Comparison of ENCODE assay signal across 8 cellular contexts in the genomic region with DNA sequence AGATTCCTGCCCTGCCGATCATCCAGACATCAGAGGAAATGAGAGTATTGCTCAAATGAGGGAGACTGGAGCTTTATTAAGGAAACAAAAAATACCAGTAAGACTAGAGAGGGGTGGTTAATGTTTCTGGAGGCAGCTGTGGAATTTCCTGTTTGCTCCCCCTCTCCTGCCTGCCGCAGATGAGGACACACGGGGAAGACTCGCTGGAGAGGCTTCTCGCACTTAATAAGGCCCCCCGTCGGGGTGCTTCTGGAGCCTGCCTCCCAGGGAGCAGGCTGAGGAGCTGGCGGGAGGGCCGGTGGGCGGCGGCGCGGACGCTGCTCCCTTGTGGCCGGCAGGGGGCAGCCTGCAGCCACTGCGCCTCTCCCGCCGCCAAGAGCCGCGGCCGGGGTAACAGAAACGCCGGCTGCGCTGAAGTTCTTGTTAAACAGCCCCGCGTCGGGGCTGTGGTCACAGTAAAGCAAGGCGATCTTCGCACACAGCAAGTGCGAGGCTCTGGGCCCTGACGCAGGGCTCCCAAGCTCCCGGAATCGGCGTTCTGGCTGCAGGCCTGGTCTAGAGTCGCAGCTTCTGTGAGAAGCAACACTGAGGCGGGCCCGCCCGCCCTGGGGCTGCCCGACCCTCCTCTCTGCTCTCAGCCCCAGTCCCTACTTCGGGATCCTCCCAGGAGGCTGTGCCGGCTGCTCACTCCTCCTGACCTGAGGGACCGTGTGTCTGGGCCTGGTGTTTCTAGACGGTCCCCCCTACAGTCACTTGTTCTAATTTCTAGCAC. TPM values are rescaled to one million over a fixed set of nuclear protein-coding genes. Genes with fewer than 3 reads are reported as not detected.
DNase-seq lines count a peak whose midpoint lies in the region; ATAC-seq and TF ChIP-seq lines count a peak whose summit lies in the region.

No MANE protein-coding gene starts in this region.

- no peak overlapping the region for H3K4me3 ChIP-seq in CD8-positive, alpha-beta memory T cell (ENCODE audit: low read length)
- H3K4me3 ChIP-seq in PC-3 (ENCODE audit: low read length): no peak overlapping the region
- peak overlapping the region; percentile 9 for H3K4me3 ChIP-seq in fibroblast of the aortic adventitia (ENCODE audit: low read depth, low read length)
- peak overlapping the region; percentile 27 for H3K4me3 ChIP-seq in neural cell (ENCODE audit: low read length)

- H3K9me2 ChIP-seq in PC-3 (replicated peaks; ENCODE audit: low read length) (no peaks in the 10 kb centered on the region), neural cell (ENCODE audit: insufficient read depth, low read length) (no peaks in the 10 kb centered on the region)

- no peaks in the 10 kb centered on the region for H3K79me2 ChIP-seq in PC-3 (ENCODE audit: low read length)
- H3K79me2 ChIP-seq in neural cell (replicated peaks; ENCODE audit: insufficient read depth, low read length): no peaks in the 10 kb centered on the region

- H3K4me2 ChIP-seq in PC-3 (ENCODE audit: low read length) (no peak overlapping the region), neural cell (ENCODE audit: low read length) (no peak overlapping the region)

- H4K20me1 ChIP-seq in PC-3 (ENCODE audit: low read length): no peaks in the 10 kb centered on the region
- no peaks in the 10 kb centered on the region for H4K20me1 ChIP-seq in neural cell (ENCODE audit: insufficient read depth)

- peak overlapping the region in 2 of 8 donors; percentile 36 to 86 for H3K27ac Mint-ChIP-seq in CD8-positive, alpha-beta memory T cell
- H3K27ac Mint-ChIP-seq in activated T-helper 17 cell treated with anti-CD3 and anti-CD28 coated beads, Interleukin-2, amount 50 U/mL, for 72 hours: no peak overlapping the region

- H3K4me1 Mint-ChIP-seq in CD8-positive, alpha-beta memory T cell: peaks cover 13 to 23% (median 16%) of the 10 kb centered on the region in 3 donors
- H3K4me1 Mint-ChIP-seq in activated T-helper 17 cell treated with anti-CD3 and anti-CD28 coated beads, Interleukin-2, amount 50 U/mL, for 72 hours: peaks cover 11% of the 10 kb centered on the region

- peak; percentile 57 for TF ChIP-seq CTCF in PC-3 (conservative IDR thresholded peaks at IDR 0.05; ENCODE audit: low read depth, low read length)
- TF ChIP-seq CTCF in fibroblast of the aortic adventitia (IDR thresholded peaks at IDR 0.05; ENCODE audit: insufficient read depth, low read length): peak; percentile 70
- TF ChIP-seq CTCF in neural cell (IDR thresholded peaks at IDR 0.05; ENCODE audit: poor library complexity, severe bottlenecking): peak; percentile 96

- H3K27me3 ChIP-seq in CD8-positive, alpha-beta memory T cell (ENCODE audit: insufficient read depth, low read length, poor library complexity, severe bottlenecking): no peaks in the 10 kb centered on the region
- no peaks in the 10 kb centered on the region for H3K27me3 ChIP-seq in PC-3 (ENCODE audit: low read length)
- no peaks in the 10 kb centered on the region for H3K27me3 ChIP-seq in neural cell (ENCODE audit: insufficient read depth, low read depth, low read length)

- intact Hi-C loops in PC-3 (cut with micrococcal nuclease): no loop called here

- peaks cover 6% of the 10 kb centered on the region for H3K4me1 ChIP-seq in CD8-positive, alpha-beta memory T cell (ENCODE audit: insufficient read depth, low read length)
- peaks cover 2% of the 10 kb centered on the region; the same call in 1 of the 2 replicates for H3K4me1 ChIP-seq in PC-3 (ENCODE audit: insufficient read depth, low read length)

- H3F3A ChIP-seq in PC-3 (ENCODE audit: low read length, unreplicated experiment) (no peaks in the 10 kb centered on the region), neural cell (ENCODE audit: insufficient read depth, low read length, poor library complexity, severe bottlenecking) (peaks cover 3% of the 10 kb centered on the region)

- H3K9me3 Mint-ChIP-seq in CD8-positive, alpha-beta memory T cell: no peaks in the 10 kb centered on the region
- H3K9me3 Mint-ChIP-seq in activated T-helper 17 cell treated with anti-CD3 and anti-CD28 coated beads, Interleukin-2, amount 50 U/mL, for 72 hours: no peaks in the 10 kb centered on the region

- no peak overlapping the region for H3K27ac ChIP-seq in CD8-positive, alpha-beta memory T cell (ENCODE audit: low read depth, low read length)
- H3K27ac ChIP-seq in PC-3 (ENCODE audit: low read length) (no peak overlapping the region), neural cell (ENCODE audit: low read length) (peak overlapping the region; percentile 45)

- DNase-seq in CD8-positive, alpha-beta memory T cell: peak; percentile 40 to 69 (median 54)
- peak; percentile 50 for DNase-seq in PC-3
- DNase-seq in fibroblast of the aortic adventitia (ENCODE audit: low read depth): peak; percentile 93
- peak; percentile 74 for DNase-seq in stimulated activated naive CD8-positive, alpha-beta T cell treated with anti-CD3 and anti-CD28 coated beads, Interleukin-15, Interleukin-2, amounts not matched to agents 100 U/mL and 50 U/mL, for 24 hours

- POLR2A ChIA-PET in CD8-positive, alpha-beta memory T cell (lab: Charles Lee): interaction anchor here (1.1 kb wide), 1 partner anchor 17 kb away, joined by 4 read pairs; a partner anchor contains a TSS
- POLR2A ChIA-PET in PC-3 (lab: Charles Lee; ENCODE audit: unreplicated experiment): interaction anchor here (0.7 kb wide), 1 partner anchor 263 kb away, joined by 3 read pairs; no protein-coding TSS in a partner anchor

- CTCF ChIA-PET in CD8-positive, alpha-beta memory T cell (lab: Charles Lee): interaction anchor here (0.8 to 8.6 kb wide), 35 partner anchors 8 to 396 kb away, joined by 3 to 106 read pairs (median 4); a partner anchor contains a TSS
- CTCF ChIA-PET in PC-3 (lab: Charles Lee): interaction anchor here (0.6 to 1.3 kb wide), 3 partner anchors 126 to 871 kb away, joined by 3 to 5 read pairs (median 3); no protein-coding TSS in a partner anchor

- H3K36me3 Mint-ChIP-seq in CD8-positive, alpha-beta memory T cell: peaks cover 2 to 44% (median 4%) of the 10 kb centered on the region in 3 donors
- peaks cover 41% of the 10 kb centered on the region for H3K36me3 Mint-ChIP-seq in activated T-helper 17 cell treated with anti-CD3 and anti-CD28 coated beads, Interleukin-2, amount 50 U/mL, for 72 hours (ENCODE audit: low read depth)

- peaks cover 4 to 14% of the 10 kb centered on the region in 2 donors for H3K27me3 Mint-ChIP-seq in CD8-positive, alpha-beta memory T cell
- no peaks in the 10 kb centered on the region for H3K27me3 Mint-ChIP-seq in activated T-helper 17 cell treated with anti-CD3 and anti-CD28 coated beads, Interleukin-2, amount 50 U/mL, for 72 hours

- no peak for TF ChIP-seq EP300 in neural cell (conservative IDR thresholded peaks at IDR 0.05; ENCODE audit: poor library complexity, severe bottlenecking)

- no peaks in the 10 kb centered on the region for H3K9me3 ChIP-seq in CD8-positive, alpha-beta memory T cell (ENCODE audit: low read length)
- H3K9me3 ChIP-seq in PC-3 (ENCODE audit: low read length) (no peaks in the 10 kb centered on the region), neural cell (ENCODE audit: low read length) (no peaks in the 10 kb centered on the region)

- H3K9ac ChIP-seq in PC-3 (ENCODE audit: low read length) (no peak overlapping the region), neural cell (ENCODE audit: low read length) (peak overlapping the region; percentile 39)

- peak; percentile 93 for TF ChIP-seq RAD21 in neural cell (conservative IDR thresholded peaks at IDR 0.05)

- no TSS peak for BruUV-seq in PC-3 (replicated peaks; lab: Mats Ljungman, UMichigan)

- H3K4me3 Mint-ChIP-seq in CD8-positive, alpha-beta memory T cell: peak overlapping the region in 2 of 7 donors; percentile 15 to 44
- H3K4me3 Mint-ChIP-seq in activated T-helper 17 cell treated with anti-CD3 and anti-CD28 coated beads, Interleukin-2, amount 50 U/mL, for 72 hours: no peak overlapping the region

- ATAC-seq in HG03280 (IDR thresholded peaks at IDR 0.05; ENCODE audit: unreplicated experiment) (peak; percentile 48), PC-3 (peak; percentile 17; the same call in 1 of the 2 replicates), HG02763 (IDR thresholded peaks at IDR 0.05; ENCODE audit: unreplicated experiment) (no peak)
- ATAC-seq in activated T-helper 17 cell treated with anti-CD3 and anti-CD28 coated beads, Interleukin-2, amount 50 U/mL, for 72 hours (replicated peaks): peak; percentile 78
- ATAC-seq in stimulated activated naive CD8-positive, alpha-beta T cell treated with anti-CD3 and anti-CD28 coated beads, Interleukin-15, Interleukin-2, amounts not matched to agents 100 U/mL and 50 U/mL, for 24 hours: peak; percentile 62

- H2AFZ ChIP-seq in PC-3 (ENCODE audit: low read length) (no peak overlapping the region), neural cell (ENCODE audit: low read depth, low read length) (no peak overlapping the region)

- H3K36me3 ChIP-seq in CD8-positive, alpha-beta memory T cell (ENCODE audit: insufficient read depth, low read length): peaks cover 28% of the 10 kb centered on the region
- peaks cover 18% of the 10 kb centered on the region for H3K36me3 ChIP-seq in PC-3 (ENCODE audit: low read depth, low read length)
- H3K36me3 ChIP-seq in neural cell (ENCODE audit: insufficient read depth, low read length): peaks cover 12% of the 10 kb centered on the region

RNA-seq across cellular contexts. Expression of a gene that starts 17.4 kb away (rescaled TPM):
- total RNA-seq in CD8-positive, alpha-beta memory T cell: 10 to 100 TPM; 51.8 to 55.5 TPM
- polyA plus RNA-seq in CD8-positive, alpha-beta memory T cell: 45.4 TPM
- total RNA-seq in PC-3 (2014; rRNA removed): 54.5 and 83.6 TPM in 2 replicates
- total RNA-seq in activated T-helper 17 cell treated with anti-CD3 and anti-CD28 coated beads, Interleukin-2, amount 50 U/mL, for 72 hours: 10 to 100 TPM; 51.0 to 54.3 TPM
- total RNA-seq in fibroblast of the aortic adventitia (ENCODE audit: low replicate concordance): 31.2 and 75.3 TPM in 2 replicates
- 84.6 and 109 TPM in 2 replicates for polyA plus RNA-seq in neural cell
- polyA minus RNA-seq in neural cell: 49.4 and 59.2 TPM in 2 replicates

RNA-seq across cellular contexts. Expression of a gene that starts 24.8 kb away (rescaled TPM):
- total RNA-seq in CD8-positive, alpha-beta memory T cell: not detected
- polyA plus RNA-seq in CD8-positive, alpha-beta memory T cell: not detected
- total RNA-seq in PC-3 (2014; rRNA removed) (not detected in 2 replicates), fibroblast of the aortic adventitia (ENCODE audit: low replicate concordance) (not detected in 2 replicates)
- total RNA-seq in activated T-helper 17 cell treated with anti-CD3 and anti-CD28 coated beads, Interleukin-2, amount 50 U/mL, for 72 hours: not detected
- not detected in 2 replicates for polyA plus RNA-seq in neural cell
- polyA minus RNA-seq in neural cell: not detected in 2 replicates

RNA-seq across cellular contexts. Expression of a gene that starts 32.3 kb away (rescaled TPM):
- not detected for total RNA-seq in CD8-positive, alpha-beta memory T cell
- not detected for polyA plus RNA-seq in CD8-positive, alpha-beta memory T cell
- not detected in 2 replicates for total RNA-seq in PC-3 (2014; rRNA removed)
- not detected for total RNA-seq in activated T-helper 17 cell treated with anti-CD3 and anti-CD28 coated beads, Interleukin-2, amount 50 U/mL, for 72 hours
- not detected in 2 replicates for total RNA-seq in fibroblast of the aortic adventitia (ENCODE audit: low replicate concordance)
- not detected in 2 replicates for polyA plus RNA-seq in neural cell
- polyA minus RNA-seq in neural cell: not detected in 2 replicates

Comparison
In these comparisons a context has a peak if more than half of its experiments do, and no peak if none do; other contexts are left out.
1. H3K4me3 ChIP-seq: peak in fibroblast of the aortic adventitia (single experiment) and neural cell (single experiment); none in CD8-positive, alpha-beta memory T cell (single experiment) and PC-3 (single experiment).
2. Peak in every context shown above with its lines, with median percentiles within 50 percentile points of each other: DNase-seq and CTCF ChIP-seq.